In genomic region chrX:151729056-151729725, GRCh38 we compare ENCODE assay signal across 37 cellular contexts. TPM values are rescaled to one million over a fixed set of nuclear protein-coding genes. Genes with fewer than 3 reads are reported as not detected.
"Had no signal": no experiment of that assay in that cellular context is flagged by ENCODE, and none has a peak within 500 bp of the region (broad histone marks: within the 10 kb centered on the region; RNA-seq: fewer than 3 reads in every experiment).

No MANE protein-coding gene starts in this region.

- H3K9me3 ChIP-seq: esophagus muscularis mucosa, gastrocnemius medialis had no signal

- H3K4me1 ChIP-seq: foreskin keratinocyte, gastrocnemius medialis had no signal

- H3K36me3 Mint-ChIP-seq: activated naive CD8-positive, alpha-beta T cell had no signal

- H3K9me3 Mint-ChIP-seq: activated B cell treated with CpG ODN at 0.5 μM for 24 hours; activated CD8-positive, alpha-beta T cell treated with anti-CD3 and anti-CD28 coated beads for 36 hours; activated T-helper 17 cell treated with anti-CD3 and anti-CD28 coated beads, Interleukin-2, amount 50 U/mL, for 72 hours; effector memory CD8-positive, alpha-beta T cell; T-helper 2 cell treated with Interferon-gamma antibody and Interleukin-4, amounts not matched to agents 5 μg/mL and 100 μg/mL, for 36 hours had no signal

- H3K27ac Mint-ChIP-seq: activated B cell treated with CpG ODN at 0.5 μM for 24 hours; activated CD8-positive, alpha-beta T cell treated with anti-CD3 and anti-CD28 coated beads for 36 hours; activated naive CD8-positive, alpha-beta T cell; activated T-helper 17 cell treated with anti-CD3 and anti-CD28 coated beads, Interleukin-2, amount 50 U/mL, for 72 hours; effector memory CD8-positive, alpha-beta T cell; T-helper 17 cell; T-helper 2 cell treated with Interferon-gamma antibody and Interleukin-4, amounts not matched to agents 5 μg/mL and 100 μg/mL, for 36 hours had no signal

- FAIRE-seq: bronchial epithelial cell, colon had no signal

- H3K4me3 ChIP-seq: esophagus muscularis mucosa, gastrocnemius medialis had no signal

- H3K36me3 ChIP-seq: brain microvascular endothelial cell, esophagus muscularis mucosa, gastrocnemius medialis, WERI-Rb-1 had no signal

- DNase-seq: activated B cell treated with CpG ODN at 0.5 μM for 24 hours; activated CD4-positive, alpha-beta T cell treated with anti-CD3 and anti-CD28 coated beads for 48 hours; activated CD4-positive, alpha-beta T cell treated with anti-CD3 and anti-CD28 coated beads, Interleukin-2, amount 50 U/mL, for 1 hour; activated CD4-positive, alpha-beta T cell treated with anti-CD3 and anti-CD28 coated beads, Interleukin-2, amount 50 U/mL, for 48 hours; activated CD8-positive, alpha-beta memory T cell treated with anti-CD3 and anti-CD28 coated beads for 24 hours; activated CD8-positive, alpha-beta T cell treated with anti-CD3 and anti-CD28 coated beads for 36 hours; activated effector memory CD4-positive, alpha-beta T cell treated with Interleukin-2 at 50 U/mL for 16 hours; activated gamma-delta T cell treated with Interleukin-2 at 50 U/mL for 16 hours; activated naive CD4-positive, alpha-beta T cell treated with anti-CD3 and anti-CD28 coated beads, Interleukin-2, amount 50 U/mL, for 16 hours; activated naive CD4-positive, alpha-beta T cell treated with Interleukin-2 at 50 U/mL for 16 hours; activated T-cell treated with anti-CD3 and anti-CD28 coated beads, Interleukin-2, amount 50 U/mL, for 1 hour; amniotic stem cell; anterior cingulate cortex; brain microvascular endothelial cell; caudate nucleus; cortex of kidney; dermis blood vessel endothelial cell; effector CD4-positive, alpha-beta T cell; effector memory CD8-positive, alpha-beta T cell; erythroblast; foreskin keratinocyte; gastrocnemius medialis; glutamatergic neuron; T-helper 1 cell; T-helper 17 cell; T1000; WERI-Rb-1 had no signal

- H3K4me1 Mint-ChIP-seq: activated B cell treated with CpG ODN at 0.5 μM for 24 hours; activated T-helper 17 cell treated with anti-CD3 and anti-CD28 coated beads, Interleukin-2, amount 50 U/mL, for 72 hours; T-helper 17 cell had no signal

- H3K4me3 Mint-ChIP-seq: activated B cell treated with CpG ODN at 0.5 μM for 24 hours; activated CD8-positive, alpha-beta T cell treated with anti-CD3 and anti-CD28 coated beads for 36 hours; activated naive CD8-positive, alpha-beta T cell; activated T-helper 17 cell treated with anti-CD3 and anti-CD28 coated beads, Interleukin-2, amount 50 U/mL, for 72 hours; effector memory CD8-positive, alpha-beta T cell; T-helper 17 cell; T-helper 2 cell treated with Interferon-gamma antibody and Interleukin-4, amounts not matched to agents 5 μg/mL and 100 μg/mL, for 36 hours had no signal

- ATAC-seq: activated CD4-positive, CD25-positive, alpha-beta regulatory T cell treated with anti-CD3 and anti-CD28 coated beads, Interleukin-2, amount 50 U/mL, for 24 hours; activated CD8-positive, alpha-beta T cell treated with anti-CD3 and anti-CD28 coated beads for 36 hours; activated T-helper 17 cell treated with anti-CD3 and anti-CD28 coated beads, Interleukin-2, amount 50 U/mL, for 72 hours; effector memory CD8-positive, alpha-beta T cell; foreskin keratinocyte; gastrocnemius medialis; T-helper 17 cell had no signal

- H3K27me3 Mint-ChIP-seq: activated B cell treated with CpG ODN at 0.5 μM for 24 hours had no signal

- H3K27ac ChIP-seq: brain microvascular endothelial cell, esophagus muscularis mucosa, foreskin keratinocyte, gastrocnemius medialis, WERI-Rb-1 had no signal

RNA-seq across cellular contexts. Expression of gene CNGA2, which starts 5.4 kb away (rescaled TPM):
- total RNA-seq: activated B cell treated with CpG ODN at 0.5 μM for 24 hours; activated CD8-positive, alpha-beta T cell treated with anti-CD3 and anti-CD28 coated beads for 36 hours; activated T-helper 17 cell treated with anti-CD3 and anti-CD28 coated beads, Interleukin-2, amount 50 U/mL, for 72 hours; astrocyte; bronchial epithelial cell; chondrocyte; dermis blood vessel endothelial cell; esophagus muscularis mucosa; foreskin keratinocyte; gastrocnemius medialis; T-helper 17 cell had no signal
- polyA plus RNA-seq: adipose tissue, foreskin keratinocyte had no signal

RNA-seq across cellular contexts. Expression of gene FATE1, which starts 13.4 kb away (rescaled TPM):
- total RNA-seq: activated B cell treated with CpG ODN at 0.5 μM for 24 hours; activated CD8-positive, alpha-beta T cell treated with anti-CD3 and anti-CD28 coated beads for 36 hours; activated T-helper 17 cell treated with anti-CD3 and anti-CD28 coated beads, Interleukin-2, amount 50 U/mL, for 72 hours; astrocyte; bronchial epithelial cell; chondrocyte; dermis blood vessel endothelial cell; esophagus muscularis mucosa; foreskin keratinocyte; gastrocnemius medialis; T-helper 17 cell had no signal
- polyA plus RNA-seq: foreskin keratinocyte had no signal

RNA-seq across cellular contexts. Expression of gene PRRG3, which starts 33.9 kb away (rescaled TPM):
- total RNA-seq: activated B cell treated with CpG ODN at 0.5 μM for 24 hours; activated CD8-positive, alpha-beta T cell treated with anti-CD3 and anti-CD28 coated beads for 36 hours; activated T-helper 17 cell treated with anti-CD3 and anti-CD28 coated beads, Interleukin-2, amount 50 U/mL, for 72 hours; bronchial epithelial cell; chondrocyte; dermis blood vessel endothelial cell; foreskin keratinocyte; T-helper 17 cell had no signal
- polyA plus RNA-seq: foreskin keratinocyte had no signal
